In the genomic region with DNA sequence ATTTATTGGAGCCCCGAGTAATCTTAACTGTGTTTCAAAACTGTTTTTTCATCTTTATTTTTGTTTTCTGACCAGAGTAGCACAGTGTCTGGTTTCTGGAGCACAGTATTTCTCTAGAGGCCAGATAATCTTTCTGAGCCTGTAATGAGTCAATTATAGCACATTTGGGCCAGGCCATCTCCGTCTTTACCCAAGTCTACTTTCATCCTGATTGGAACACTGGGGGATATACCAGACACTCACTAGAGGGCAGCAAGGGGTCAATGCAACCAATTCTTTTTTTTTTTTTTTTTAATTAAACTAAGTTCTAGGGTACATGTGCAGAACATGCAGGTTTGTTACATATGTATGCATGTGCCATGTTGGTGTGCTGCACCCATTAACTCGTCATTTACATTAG, we compare ENCODE assay signal across 9 cellular contexts.
DNase-seq lines count a peak whose midpoint lies in the region; ATAC-seq and TF ChIP-seq lines count a peak whose summit lies in the region.
"Had no signal": no experiment of that assay in that cellular context is flagged by ENCODE, and none has a peak within 500 bp of the region (broad histone marks: within the 10 kb centered on the region; RNA-seq: fewer than 3 reads in every experiment).

No MANE protein-coding gene starts in this region.

- TF ChIP-seq CTCF in AG09319 (IDR thresholded peaks at IDR 0.05; ENCODE audit: low read depth, low read length) (peak; percentile 58), HCT116 (IDR thresholded peaks at IDR 0.05 in 2 of 3, conservative IDR thresholded peaks at IDR 0.05 in 1 of 3; ENCODE audit: borderline replicate concordance in 1 of 3, insufficient read depth in 1 of 3, low read depth in 2 of 3, low read length in 2 of 3) (peak; percentile 35 to 52 (median 36); a peak in 5 of 6 replicates)

- H3K79me2 ChIP-seq in HCT116 (ENCODE audit: insufficient read depth, low read length) = no peaks in the 10 kb centered on the region

- no peak overlapping the region for H3K27ac ChIP-seq in HCT116 (ENCODE audit: low read depth, low read length)
- H3K27ac ChIP-seq: epithelial cell of prostate had no signal

- peak; percentile 80 for ATAC-seq in HCT116
- peak; percentile 74 for ATAC-seq in SK-N-SH treated with all-trans-retinoic acid at 6 μM for 48 hours
- no peak for ATAC-seq in HG03097 (IDR thresholded peaks at IDR 0.05; ENCODE audit: low FRiP score, unreplicated experiment)
- no peak for ATAC-seq in GM19455 (IDR thresholded peaks at IDR 0.05; ENCODE audit: unreplicated experiment)

- no TSS peak for BruUV-seq in HCT116 (replicated peaks; lab: Mats Ljungman, UMichigan)

- no peaks in the 10 kb centered on the region for H3K27me3 ChIP-seq in HCT116 (ENCODE audit: insufficient read depth, low read length)

- H3K9ac ChIP-seq in HCT116 (ENCODE audit: low read length) = no peak overlapping the region

- no peaks in the 10 kb centered on the region for H4K20me1 ChIP-seq in HCT116 (ENCODE audit: insufficient read depth)

- no peak overlapping the region for H3K4me2 ChIP-seq in HCT116 (ENCODE audit: low read length)

- POLR2A ChIA-PET in HCT116 (lab: Charles Lee) = no interaction called here

- no peak overlapping the region for H2AFZ ChIP-seq in HCT116 (ENCODE audit: low read depth, low read length, poor library complexity, severe bottlenecking)

- no peaks in the 10 kb centered on the region for H3K4me1 ChIP-seq in HCT116 (ENCODE audit: control insufficient read depth in 1 of 2, insufficient read depth in 2 of 2, low read length in 2 of 2)

- RAD21 ChIA-PET in HCT116 (lab: Charles Lee; ENCODE audit: low non-redundant PET in 1 of 2, low total read pairs in 2 of 2, uncharacterized antibody in 2 of 2, unreplicated experiment in 2 of 2) = no interaction called here

- TF ChIP-seq POLR2A in HCT116 (IDR thresholded peaks at IDR 0.05; ENCODE audit: borderline replicate concordance, extremely low read depth, insufficient read depth, insufficient read length) = no peak

- DNase-seq in AG09319 (ENCODE audit: extremely low read depth, low read depth) (no peak), HCT116 (ENCODE audit: low read depth, low spot score) (no peak), hepatic stellate cell (ENCODE audit: low spot score) (peak; percentile 18), kidney glomerular epithelial cell (lab: John Stamatoyannopoulos, UW) (no peak)
- no peak for DNase-seq in activated CD4-positive, CD25-positive, alpha-beta regulatory T cell (lab: John Stamatoyannopoulos, UW)

- H3K9me3 ChIP-seq in HCT116 (ENCODE audit: control insufficient read depth in 1 of 2, insufficient read depth in 1 of 2, low read depth in 1 of 2, low read length in 2 of 2) = no peaks in the 10 kb centered on the region

- no peaks in the 10 kb centered on the region for H3K9me2 ChIP-seq in HCT116 (ENCODE audit: insufficient read depth)

- no peak overlapping the region for H3K4me3 ChIP-seq in HCT116 (replicated peaks in 1 of 2; ENCODE audit: low read depth in 1 of 2, low read length in 2 of 2)

- CTCF ChIA-PET in HCT116 (lab: Charles Lee) = interaction anchor here (1.2 to 1.8 kb wide), 3 partner anchors 10 to 287 kb away, joined by 3 to 5 read pairs (median 4); no protein-coding TSS in a partner anchor

- H3K36me3 ChIP-seq in HCT116 (ENCODE audit: control insufficient read depth in 1 of 2, insufficient read depth in 2 of 2, low read length in 2 of 2) = no peaks in the 10 kb centered on the region

- TF ChIP-seq RAD21 in HCT116 (IDR thresholded peaks at IDR 0.05; ENCODE audit: low read depth) = peak; percentile 47

- intact Hi-C loops in HCT116 (cut with micrococcal nuclease) = loop anchor here (1.0 kb wide), 2 partner anchors 212 to 286 kb away; no protein-coding TSS in a partner anchor

TF ChIP-seq in HCT116, 20 proteins besides CTCF, POLR2A, EP300 and RAD21:
- no peak for TF ChIP-seq ZFX (IDR thresholded peaks at IDR 0.05)
- no peak for TF ChIP-seq CEBPB (IDR thresholded peaks at IDR 0.05; ENCODE audit: low read depth)
- TF ChIP-seq FOSL1 (IDR thresholded peaks at IDR 0.05; ENCODE audit: low read depth) = no peak
- TF ChIP-seq, protein P1, sequence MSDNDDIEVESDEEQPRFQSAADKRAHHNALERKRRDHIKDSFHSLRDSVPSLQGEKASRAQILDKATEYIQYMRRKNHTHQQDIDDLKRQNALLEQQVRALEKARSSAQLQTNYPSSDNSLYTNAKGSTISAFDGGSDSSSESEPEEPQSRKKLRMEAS (IDR thresholded peaks at IDR 0.05) = no peak
- TF ChIP-seq ZNF274 (IDR thresholded peaks at IDR 0.05; ENCODE audit: low read depth, low read length) = no peak
- TF ChIP-seq, protein P2, sequence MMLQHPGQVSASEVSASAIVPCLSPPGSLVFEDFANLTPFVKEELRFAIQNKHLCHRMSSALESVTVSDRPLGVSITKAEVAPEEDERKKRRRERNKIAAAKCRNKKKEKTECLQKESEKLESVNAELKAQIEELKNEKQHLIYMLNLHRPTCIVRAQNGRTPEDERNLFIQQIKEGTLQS (IDR thresholded peaks at IDR 0.05) = no peak
- TF ChIP-seq, protein P3, sequence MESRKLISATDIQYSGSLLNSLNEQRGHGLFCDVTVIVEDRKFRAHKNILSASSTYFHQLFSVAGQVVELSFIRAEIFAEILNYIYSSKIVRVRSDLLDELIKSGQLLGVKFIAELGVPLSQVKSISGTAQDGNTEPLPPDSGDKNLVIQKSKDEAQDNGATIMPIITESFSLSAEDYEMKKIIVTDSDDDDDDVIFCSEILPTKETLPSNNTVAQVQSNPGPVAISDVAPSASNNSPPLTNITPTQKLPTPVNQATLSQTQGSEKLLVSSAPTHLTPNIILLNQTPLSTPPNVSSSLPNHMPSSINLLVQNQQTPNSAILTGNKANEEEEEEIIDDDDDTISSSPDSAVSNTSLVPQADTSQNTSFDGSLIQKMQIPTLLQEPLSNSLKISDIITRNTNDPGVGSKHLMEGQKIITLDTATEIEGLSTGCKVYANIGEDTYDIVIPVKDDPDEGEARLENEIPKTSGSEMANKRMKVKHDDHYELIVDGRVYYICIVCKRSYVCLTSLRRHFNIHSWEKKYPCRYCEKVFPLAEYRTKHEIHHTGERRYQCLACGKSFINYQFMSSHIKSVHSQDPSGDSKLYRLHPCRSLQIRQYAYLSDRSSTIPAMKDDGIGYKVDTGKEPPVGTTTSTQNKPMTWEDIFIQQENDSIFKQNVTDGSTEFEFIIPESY (IDR thresholded peaks at IDR 0.05; ENCODE audit: extremely low read depth, insufficient replicate concordance, low read length) = no peak
- TF ChIP-seq SRF (IDR thresholded peaks at IDR 0.05; ENCODE audit: low read depth) = no peak
- no peak for TF ChIP-seq JUND (IDR thresholded peaks at IDR 0.05)

TF ChIP-seq in SK-N-SH treated with all-trans-retinoic acid at 6 μM for 48 hours, 23 proteins besides CTCF, POLR2A, EP300 and RAD21:
- TF ChIP-seq BACH2 (CRISPR knock-in tag; IDR thresholded peaks at IDR 0.05; ENCODE audit: borderline replicate concordance) (no peak), ZFP30 (CRISPR knock-in tag; IDR thresholded peaks at IDR 0.05) (no peak), CSDC2 (CRISPR knock-in tag; IDR thresholded peaks at IDR 0.05) (no peak), ZNF565 (CRISPR knock-in tag; conservative IDR thresholded peaks at IDR 0.05; ENCODE audit: low read depth) (no peak), OSR1 (CRISPR knock-in tag; IDR thresholded peaks at IDR 0.05) (no peak)

Comparison
In these comparisons a context has a peak if more than half of its experiments do, and no peak if none do; other contexts are left out.
1. ATAC-seq: peak in HCT116 (single experiment) and SK-N-SH treated with all-trans-retinoic acid at 6 μM for 48 hours (single experiment); none in HG03097 (single experiment) and GM19455 (single experiment).